ENCODE assay signal across 8 cellular contexts in genomic region chr4:42151568-42152506, GRCh38. TPM values are rescaled to one million over a fixed set of nuclear protein-coding genes. Genes with fewer than 3 reads are reported as not detected.
A peak's percentile ranks its signal among the peaks of the same experiment; 100 is the strongest.
DNase-seq lines count a peak whose midpoint lies in the region; ATAC-seq, FAIRE-seq and TF ChIP-seq lines count a peak whose summit lies in the region.

No MANE protein-coding gene starts in this region.

- peak overlapping the region; percentile 86 for H3K56ac ChIP-seq in mesendoderm (ENCODE audit: low read length)

- H3K79me2 ChIP-seq in astrocyte (ENCODE audit: insufficient read depth, low read length) (no peaks in the 10 kb centered on the region), mesendoderm (ENCODE audit: control insufficient read depth, insufficient read depth, low read length) (peaks cover 8% of the 10 kb centered on the region)

- no peak for TF ChIP-seq CTCF in astrocyte (IDR thresholded peaks at IDR 0.05; ENCODE audit: insufficient read depth, low read depth, low read length)
- TF ChIP-seq CTCF in testis (IDR thresholded peaks at IDR 0.05): no peak

- H2AK5ac ChIP-seq in mesendoderm (ENCODE audit: low read length): no peak overlapping the region

- H4K20me1 ChIP-seq in astrocyte (ENCODE audit: insufficient read depth, low read length): no peaks in the 10 kb centered on the region

- H3K9ac ChIP-seq in astrocyte (ENCODE audit: low read length): no peak overlapping the region
- peak overlapping the region; percentile 64 for H3K9ac ChIP-seq in mesendoderm (ENCODE audit: low read length)

- peaks cover 2% of the 10 kb centered on the region for H3K4me1 ChIP-seq in astrocyte (ENCODE audit: insufficient read depth, low read length)
- no peaks in the 10 kb centered on the region for H3K4me1 ChIP-seq in mesendoderm (ENCODE audit: control insufficient read depth, low read depth, low read length)
- H3K4me1 ChIP-seq in testis: no peaks in the 10 kb centered on the region

- intact Hi-C loops in testis (cut with DNase I; ENCODE audit: low total_unique reads): no loop called here

- TF ChIP-seq POLR2A in testis (IDR thresholded peaks at IDR 0.05): no peak

- no peak overlapping the region for H3K4ac ChIP-seq in mesendoderm (ENCODE audit: low read depth, low read length)

- H3K36me3 ChIP-seq in astrocyte (ENCODE audit: insufficient read depth, low read length): no peaks in the 10 kb centered on the region
- H3K36me3 ChIP-seq in mesendoderm (ENCODE audit: control insufficient read depth, insufficient read depth, low read length): no peaks in the 10 kb centered on the region
- H3K36me3 ChIP-seq in testis (ENCODE audit: low read depth, missing control alignments): no peaks in the 10 kb centered on the region

- H2BK15ac ChIP-seq in mesendoderm (replicated peaks; ENCODE audit: low read depth): no peak overlapping the region

- H3K4me3 Mint-ChIP-seq in astrocyte (ENCODE audit: unreplicated experiment): peak overlapping the region; percentile 78

- H3K4me1 Mint-ChIP-seq in astrocyte (ENCODE audit: low read depth, unreplicated experiment): no peaks in the 10 kb centered on the region

- H3K27me3 ChIP-seq in astrocyte (ENCODE audit: insufficient read depth, low read length) (peaks cover 41% of the 10 kb centered on the region), mesendoderm (ENCODE audit: insufficient read depth, low read length, poor library complexity) (peaks cover 3% of the 10 kb centered on the region), testis (no peaks in the 10 kb centered on the region)

- H4K8ac ChIP-seq in mesendoderm (ENCODE audit: low read depth, low read length): no peak overlapping the region

- no peaks in the 10 kb centered on the region for H3K9me3 Mint-ChIP-seq in astrocyte (ENCODE audit: unreplicated experiment)

- H3K9me3 ChIP-seq in astrocyte (ENCODE audit: insufficient read depth, low read depth, low read length) (no peaks in the 10 kb centered on the region), testis (no peaks in the 10 kb centered on the region)

- H4K5ac ChIP-seq in mesendoderm (ENCODE audit: low read length): no peak overlapping the region

- DNase-seq in AG08396 (ENCODE audit: low spot score): peak; percentile 31
- DNase-seq in NCI-H82 treated with DMSO at 0.1 percent for 48 hours (lab: John Stamatoyannopoulos, UW; ENCODE audit: unreplicated experiment): peak; percentile 84
- no peak for DNase-seq in astrocyte (ENCODE audit: low read depth)
- DNase-seq in mesendoderm: peak; percentile 95
- DNase-seq in testis: peak; percentile 81
- DNase-seq in glomerular visceral epithelial cell (ENCODE audit: extremely low spot score): no peak

- no peak overlapping the region for H3K27ac ChIP-seq in astrocyte (ENCODE audit: low read depth, low read length)
- no peak overlapping the region for H3K27ac ChIP-seq in mesendoderm (ENCODE audit: low read depth, low read length)
- H3K27ac ChIP-seq in testis: peak overlapping the region in 1 of 2 donors; percentile 74

- ATAC-seq in GM18861 (IDR thresholded peaks at IDR 0.05; ENCODE audit: unreplicated experiment): peak; percentile 56
- ATAC-seq in HG03025 (IDR thresholded peaks at IDR 0.05; ENCODE audit: low FRiP score, unreplicated experiment): peak; percentile 32

- H3K36me3 Mint-ChIP-seq in astrocyte (ENCODE audit: low read depth, unreplicated experiment): no peaks in the 10 kb centered on the region

- H3K4me3 ChIP-seq in astrocyte (ENCODE audit: insufficient read depth, low read depth, low read length) (peak overlapping the region; percentile 39), mesendoderm (ENCODE audit: low read length) (peak overlapping the region; percentile 60), testis (peak overlapping the region; percentile 55 to 62)

- H3K18ac ChIP-seq in mesendoderm (ENCODE audit: low read length): peak overlapping the region; percentile 83

- H2BK120ac ChIP-seq in mesendoderm (ENCODE audit: low read depth, low read length): no peak overlapping the region

- H3K79me1 ChIP-seq in mesendoderm (ENCODE audit: low read length): no peaks in the 10 kb centered on the region

- H2BK5ac ChIP-seq in mesendoderm (ENCODE audit: low read length): no peak overlapping the region

- H3K27me3 Mint-ChIP-seq in astrocyte (ENCODE audit: low read depth, unreplicated experiment): peaks cover 39% of the 10 kb centered on the region

- peak overlapping the region; percentile 79 for H3K4me2 ChIP-seq in astrocyte (ENCODE audit: low read length)
- H3K4me2 ChIP-seq in mesendoderm (ENCODE audit: low read length): peak overlapping the region; percentile 97

- H3K27ac Mint-ChIP-seq in astrocyte (ENCODE audit: unreplicated experiment): no peak overlapping the region

- no peak overlapping the region for H3K23ac ChIP-seq in mesendoderm (ENCODE audit: low read length)

- no peak for FAIRE-seq in astrocyte (lab: Jason Lieb, UNC)

- no CpG with 5 or more reads among the region's 122 CpGs for WGBS in mesendoderm (ENCODE audit: extremely low coverage, insufficient coverage, low lambda C conversion rate)
- WGBS in testis, 2 donors: 1% methylated on average over 15 to 76 of the region's 122 CpGs

- peak overlapping the region; percentile 66 for H2AFZ ChIP-seq in astrocyte (ENCODE audit: low read depth, low read length)

RNA-seq across cellular contexts. Expression of gene BEND4, which starts 0.6 kb away (rescaled TPM):
- 0.19 and 0.32 TPM in 2 replicates for total RNA-seq in astrocyte
- 5.4 TPM for polyA plus RNA-seq in mesendoderm (2013, experiment 1 of 2)
- polyA plus RNA-seq in mesendoderm (2013, experiment 2 of 2): 5.5 TPM
- 10 to 100 TPM; 35.7 to 43.7 TPM for total RNA-seq in testis
- 16.0 TPM for polyA plus RNA-seq in testis (ENCODE audit: insufficient read depth, low read depth, low replicate concordance)

Comparison
In these comparisons a context has a peak if more than half of its experiments do, and no peak if none do; other contexts are left out.
1. DNase-seq: peak in AG08396 (single experiment), NCI-H82 treated with DMSO at 0.1 percent for 48 hours (single experiment), mesendoderm (single experiment) and testis (single experiment); none in astrocyte (single experiment) and glomerular visceral epithelial cell (single experiment).
2. RNA of gene BEND4, which starts 0.6 kb away (total RNA-seq): 35.7 to 43.7 TPM in testis; 0.19 to 0.32 TPM in astrocyte; every median in the first group is over 10 times any median in the second.
3. Peak in every context shown above with its lines, with median percentiles within 50 percentile points of each other: H3K4me3 ChIP-seq.